ENCODE assay signal across 12 cellular contexts in genomic region chr2:32168513-32168912, GRCh38. TPM values are rescaled to one million over a fixed set of nuclear protein-coding genes. Genes with fewer than 3 reads are reported as not detected.
A peak's percentile ranks its signal among the peaks of the same experiment; 100 is the strongest.
DNase-seq lines count a peak whose midpoint lies in the region; ATAC-seq, FAIRE-seq and TF ChIP-seq lines count a peak whose summit lies in the region.
"Had no signal": no experiment of that assay in that cellular context is flagged by ENCODE, and none has a peak within 500 bp of the region (broad histone marks: within the 10 kb centered on the region; RNA-seq: fewer than 3 reads in every experiment).

No MANE protein-coding gene starts in this region.

- H3K4me3 ChIP-seq in epithelial cell of proximal tubule (ENCODE audit: low read depth, low read length): no peak overlapping the region
- H3K4me3 ChIP-seq: ascending aorta had no signal

- peak; percentile 68 for FAIRE-seq in GM18507 (lab: Jason Lieb, UNC)

- DNase-seq in GM18507 (ENCODE audit: extremely low spot score, insufficient read length, low read depth) (no peak), epithelial cell of proximal tubule (ENCODE audit: low read depth) (peak; percentile 15), NCI-H2081 (lab: John Stamatoyannopoulos, UW) (no peak), NCI-H748 (lab: John Stamatoyannopoulos, UW; ENCODE audit: unreplicated experiment) (no peak), GM19238 (ENCODE audit: insufficient read length, low spot score) (no peak)
- DNase-seq: hippocampal formation; NCI-H1436; stimulated activated CD4-positive, alpha-beta T cell treated with anti-CD3 and anti-CD28 coated beads, Interleukin-1b, Interleukin-23, amount 100 ng/mL, for 48 hours had no signal

- peak; percentile 41 for ATAC-seq in GM21528 (IDR thresholded peaks at IDR 0.05; ENCODE audit: low FRiP score, unreplicated experiment)
- peak; percentile 41 for ATAC-seq in HG03460 (IDR thresholded peaks at IDR 0.05; ENCODE audit: unreplicated experiment)
- no peak for ATAC-seq in HG02840 (IDR thresholded peaks at IDR 0.05; ENCODE audit: low FRiP score, unreplicated experiment)

- TF ChIP-seq CTCF in epithelial cell of proximal tubule (conservative IDR thresholded peaks at IDR 0.05; ENCODE audit: low read depth, low read length): no peak

RNA-seq across cellular contexts. Expression of gene SLC30A6, which starts 2.8 kb away (rescaled TPM):
- 15.9 and 18.1 TPM in 2 replicates for total RNA-seq in epithelial cell of proximal tubule
